ENCODE assay signal across 10 cellular contexts in genomic region chr10:14396441-14397048, GRCh38.
A peak's percentile ranks its signal among the peaks of the same experiment; 100 is the strongest.
DNase-seq lines count a peak whose midpoint lies in the region; ATAC-seq, FAIRE-seq and TF ChIP-seq lines count a peak whose summit lies in the region.
"Had no signal": no experiment of that assay in that cellular context is flagged by ENCODE, and none has a peak within 500 bp of the region (broad histone marks: within the 10 kb centered on the region; RNA-seq: fewer than 3 reads in every experiment).

No MANE protein-coding gene starts in this region.

- H3K9me3 ChIP-seq in DND-41 (ENCODE audit: insufficient read depth, low read length, severe bottlenecking), result no peaks in the 10 kb centered on the region
- H3K9me3 ChIP-seq: upper lobe of left lung had no signal

- H3K4me1 Mint-ChIP-seq in endothelial cell (ENCODE audit: unreplicated experiment) (peaks cover 4% of the 10 kb centered on the region), nephron (peaks cover 13% of the 10 kb centered on the region)
- H3K4me1 Mint-ChIP-seq in natural killer cell treated with Interleukin-12 subunit alpha and Interleukin-12 subunit beta and Interleukin-15 and Interleukin-18, amount 100 ng/mL, for 72 hours (ENCODE audit: low read depth in 2 of 2), result no peaks in the 10 kb centered on the region

- no peaks in the 10 kb centered on the region for H4K20me1 ChIP-seq in DND-41 (ENCODE audit: insufficient read depth, low read length)

- no peak for FAIRE-seq in frontal cortex (lab: Jason Lieb, UNC)
- FAIRE-seq: colon had no signal

- no peak overlapping the region for H3K27ac ChIP-seq in DND-41 (ENCODE audit: low read length)
- H3K27ac ChIP-seq: upper lobe of left lung had no signal

- H3K27me3 ChIP-seq in DND-41 (ENCODE audit: insufficient read depth, low read length, poor library complexity), result no peaks in the 10 kb centered on the region
- H3K27me3 ChIP-seq: upper lobe of left lung had no signal

- TF ChIP-seq CTCF in DND-41 (IDR thresholded peaks at IDR 0.05; ENCODE audit: borderline replicate concordance, extremely low read depth, low read length, poor library complexity, severe bottlenecking) (peak; percentile 31), endothelial cell (IDR thresholded peaks at IDR 0.05; ENCODE audit: unreplicated experiment) (peak; percentile 86), nephron (IDR thresholded peaks at IDR 0.05; ENCODE audit: unreplicated experiment in 3 of 3) (peak; percentile 36 to 43 (median 39))

- no peak for ATAC-seq in DND-41 (ENCODE audit: insufficient read depth, low read depth)
- ATAC-seq in left lobe of liver, result no peak
- ATAC-seq in natural killer cell treated with Interleukin-12 subunit alpha and Interleukin-12 subunit beta and Interleukin-15 and Interleukin-18, amount 100 ng/mL, for 72 hours, result no peak

- no peak overlapping the region for H3K27ac Mint-ChIP-seq in endothelial cell (ENCODE audit: unreplicated experiment)
- H3K27ac Mint-ChIP-seq in nephron, result peak overlapping the region in 1 of 3 experiments; percentile 14
- no peak overlapping the region for H3K27ac Mint-ChIP-seq in natural killer cell treated with Interleukin-12 subunit alpha and Interleukin-12 subunit beta and Interleukin-15 and Interleukin-18, amount 100 ng/mL, for 72 hours

- H3K4me1 ChIP-seq in DND-41 (ENCODE audit: insufficient read depth, low read length), result no peaks in the 10 kb centered on the region
- H3K4me1 ChIP-seq: upper lobe of left lung had no signal

- no peak for DNase-seq in DND-41
- DNase-seq in NAMALWA (ENCODE audit: low spot score), result peak; percentile 25
- DNase-seq in endothelial cell (ENCODE audit: low spot score), result no peak
- no peak for DNase-seq in left lobe of liver (ENCODE audit: low spot score)
- no peak for DNase-seq in frontal cortex (ENCODE audit: low spot score in 2 of 2)
- no peak for DNase-seq in NCI-H1930 (lab: John Stamatoyannopoulos, UW)
- no peak for DNase-seq in natural killer cell treated with Interleukin-12 subunit alpha and Interleukin-12 subunit beta and Interleukin-15 and Interleukin-18, amount 100 ng/mL, for 72 hours (ENCODE audit: low spot score)

- H3K4me3 ChIP-seq in DND-41 (ENCODE audit: low read depth in 1 of 2, low read length in 2 of 2), result no peak overlapping the region
- H3K4me3 ChIP-seq: upper lobe of left lung had no signal

- H3K9ac ChIP-seq in DND-41 (ENCODE audit: low read depth, low read length), result no peak overlapping the region

- peaks cover 3% of the 10 kb centered on the region for H3K36me3 Mint-ChIP-seq in endothelial cell (ENCODE audit: low read depth, unreplicated experiment)
- H3K36me3 Mint-ChIP-seq in nephron (ENCODE audit: low read depth), result no peaks in the 10 kb centered on the region
- no peaks in the 10 kb centered on the region for H3K36me3 Mint-ChIP-seq in natural killer cell treated with Interleukin-12 subunit alpha and Interleukin-12 subunit beta and Interleukin-15 and Interleukin-18, amount 100 ng/mL, for 72 hours

- H3K9me3 Mint-ChIP-seq in endothelial cell (ENCODE audit: unreplicated experiment) (no peaks in the 10 kb centered on the region), nephron (peaks cover 4% of the 10 kb centered on the region)
- no peaks in the 10 kb centered on the region for H3K9me3 Mint-ChIP-seq in natural killer cell treated with Interleukin-12 subunit alpha and Interleukin-12 subunit beta and Interleukin-15 and Interleukin-18, amount 100 ng/mL, for 72 hours

- H3K4me2 ChIP-seq in DND-41 (ENCODE audit: insufficient read depth, low read length), result no peak overlapping the region

- H3K4me3 Mint-ChIP-seq in endothelial cell (ENCODE audit: unreplicated experiment) (no peak overlapping the region), nephron (no peak overlapping the region)
- no peak overlapping the region for H3K4me3 Mint-ChIP-seq in natural killer cell treated with Interleukin-12 subunit alpha and Interleukin-12 subunit beta and Interleukin-15 and Interleukin-18, amount 100 ng/mL, for 72 hours

- no peak overlapping the region for H2AFZ ChIP-seq in DND-41 (ENCODE audit: low read depth, low read length)

- H3K27me3 Mint-ChIP-seq in endothelial cell (ENCODE audit: unreplicated experiment) (no peaks in the 10 kb centered on the region), nephron (ENCODE audit: low read depth) (peaks cover 15% of the 10 kb centered on the region)
- H3K27me3 Mint-ChIP-seq in natural killer cell treated with Interleukin-12 subunit alpha and Interleukin-12 subunit beta and Interleukin-15 and Interleukin-18, amount 100 ng/mL, for 72 hours, result peaks cover 23 to 50% of the 10 kb centered on the region in 2 donors

- no peaks in the 10 kb centered on the region for H3K79me2 ChIP-seq in DND-41 (ENCODE audit: insufficient read depth, low read length)

- H3K36me3 ChIP-seq in DND-41 (ENCODE audit: insufficient read depth, low read length), result no peaks in the 10 kb centered on the region
- H3K36me3 ChIP-seq: upper lobe of left lung had no signal

Comparison
In these comparisons a context has a peak if more than half of its experiments do, and no peak if none do; other contexts are left out.
1. CTCF ChIP-seq: peak in every context shown above with its lines; median percentile 86 in endothelial cell; 39 in nephron; 31 in DND-41.